In the genomic region with DNA sequence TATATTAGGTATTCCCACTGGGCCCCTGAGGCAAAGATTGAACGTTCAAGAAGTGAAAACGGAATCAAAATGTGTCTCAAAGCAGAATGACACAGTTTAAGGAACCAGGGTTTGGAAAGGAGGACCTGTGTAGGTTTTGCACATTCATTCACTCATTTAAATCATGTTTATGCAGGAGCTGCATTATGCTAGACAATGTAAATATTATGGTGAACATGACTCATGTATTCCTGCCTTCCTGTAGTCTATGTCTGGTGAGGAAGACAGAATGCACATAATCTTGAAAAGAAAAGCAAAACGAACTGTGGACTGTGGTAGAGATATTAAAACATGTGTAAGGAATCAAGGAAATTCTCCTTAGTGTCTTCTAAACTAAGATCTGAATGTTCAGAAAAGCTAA, we compare ENCODE assay signal across 14 cellular contexts.
"Had no signal": no experiment of that assay in that cellular context is flagged by ENCODE, and none has a peak within 500 bp of the region (broad histone marks: within the 10 kb centered on the region; RNA-seq: fewer than 3 reads in every experiment).

No MANE protein-coding gene starts in this region.

- DNase-seq: activated CD4-positive, alpha-beta T cell treated with anti-CD3 and anti-CD28 coated beads for 36 hours; activated CD8-positive, alpha-beta memory T cell treated with anti-CD3 and anti-CD28 coated beads, Interleukin-2, amount 50 U/mL, for 4 hours; activated CD8-positive, alpha-beta T cell treated with anti-CD3 and anti-CD28 coated beads for 36 hours; activated naive CD8-positive, alpha-beta T cell treated with anti-CD3 and anti-CD28 coated beads, Interleukin-2, amount 10 ng/mL, durations not matched to agents 7 days and 5 days; aorta; effector memory CD4-positive, alpha-beta T cell; occipital lobe; psoas muscle; T-cell had no signal

- ATAC-seq: activated CD4-positive, alpha-beta T cell treated with anti-CD3 and anti-CD28 coated beads for 36 hours; activated CD8-positive, alpha-beta T cell treated with anti-CD3 and anti-CD28 coated beads for 36 hours; left lobe of liver; psoas muscle; T-cell had no signal

- H3K9me3 ChIP-seq: psoas muscle had no signal

- H3K27ac Mint-ChIP-seq: activated CD4-positive, alpha-beta T cell treated with anti-CD3 and anti-CD28 coated beads for 36 hours; activated CD8-positive, alpha-beta T cell treated with anti-CD3 and anti-CD28 coated beads for 36 hours; activated naive CD8-positive, alpha-beta T cell treated with anti-CD3 and anti-CD28 coated beads, Interleukin-2, amount 10 ng/mL, durations not matched to agents 7 days and 5 days; memory B cell; nephron; T-cell had no signal

- H3K4me1 ChIP-seq: psoas muscle had no signal

- H3K4me3 ChIP-seq: psoas muscle had no signal

- H3K27me3 Mint-ChIP-seq: activated CD4-positive, alpha-beta T cell treated with anti-CD3 and anti-CD28 coated beads for 36 hours; activated CD8-positive, alpha-beta T cell treated with anti-CD3 and anti-CD28 coated beads for 36 hours; activated naive CD8-positive, alpha-beta T cell treated with anti-CD3 and anti-CD28 coated beads, Interleukin-2, amount 10 ng/mL, durations not matched to agents 7 days and 5 days; central memory CD8-positive, alpha-beta T cell; memory B cell; T-cell had no signal

- H3K4me3 Mint-ChIP-seq: activated CD4-positive, alpha-beta T cell treated with anti-CD3 and anti-CD28 coated beads for 36 hours; activated CD8-positive, alpha-beta T cell treated with anti-CD3 and anti-CD28 coated beads for 36 hours; activated naive CD8-positive, alpha-beta T cell treated with anti-CD3 and anti-CD28 coated beads, Interleukin-2, amount 10 ng/mL, durations not matched to agents 7 days and 5 days; central memory CD8-positive, alpha-beta T cell; memory B cell; nephron; T-cell had no signal

- H3K4me1 Mint-ChIP-seq: activated CD4-positive, alpha-beta T cell treated with anti-CD3 and anti-CD28 coated beads for 36 hours; activated naive CD8-positive, alpha-beta T cell treated with anti-CD3 and anti-CD28 coated beads, Interleukin-2, amount 10 ng/mL, durations not matched to agents 7 days and 5 days; central memory CD8-positive, alpha-beta T cell; memory B cell; T-cell had no signal

- H3K27ac ChIP-seq: psoas muscle, VCaP had no signal

- H3K36me3 Mint-ChIP-seq: activated naive CD8-positive, alpha-beta T cell treated with anti-CD3 and anti-CD28 coated beads, Interleukin-2, amount 10 ng/mL, durations not matched to agents 7 days and 5 days; memory B cell; T-cell had no signal

- H3K9me3 Mint-ChIP-seq: activated CD8-positive, alpha-beta T cell treated with anti-CD3 and anti-CD28 coated beads for 36 hours; activated naive CD8-positive, alpha-beta T cell treated with anti-CD3 and anti-CD28 coated beads, Interleukin-2, amount 10 ng/mL, durations not matched to agents 7 days and 5 days; memory B cell; nephron had no signal
